Comparison of ENCODE assay signal across 1 cellular context in genomic region chr16:84983308-84983707, GRCh38.
TF ChIP-seq lines count a peak whose summit lies in the region.

No MANE protein-coding gene starts in this region.

TF ChIP-seq in SK-N-SH treated with all-trans-retinoic acid at 6 μM for 48 hours, 23 proteins besides CTCF, POLR2A, EP300 and RAD21 (continued from another document):
- no peak for TF ChIP-seq PATZ1 (CRISPR knock-in tag; IDR thresholded peaks at IDR 0.05; ENCODE audit: borderline replicate concordance)
- TF ChIP-seq ESRRG (CRISPR knock-in tag; IDR thresholded peaks at IDR 0.05), result no peak
- no peak for TF ChIP-seq TCF4 (CRISPR knock-in tag; IDR thresholded peaks at IDR 0.05; ENCODE audit: borderline replicate concordance)
- TF ChIP-seq BACH2 (CRISPR knock-in tag; IDR thresholded peaks at IDR 0.05; ENCODE audit: borderline replicate concordance), result no peak
- TF ChIP-seq ISL1 (CRISPR knock-in tag; IDR thresholded peaks at IDR 0.05), result no peak
TF ChIP-seq in SK-N-SH treated with all-trans-retinoic acid at 6 μM for 48 hours: peak in this region for 0.
